In the genomic region with DNA sequence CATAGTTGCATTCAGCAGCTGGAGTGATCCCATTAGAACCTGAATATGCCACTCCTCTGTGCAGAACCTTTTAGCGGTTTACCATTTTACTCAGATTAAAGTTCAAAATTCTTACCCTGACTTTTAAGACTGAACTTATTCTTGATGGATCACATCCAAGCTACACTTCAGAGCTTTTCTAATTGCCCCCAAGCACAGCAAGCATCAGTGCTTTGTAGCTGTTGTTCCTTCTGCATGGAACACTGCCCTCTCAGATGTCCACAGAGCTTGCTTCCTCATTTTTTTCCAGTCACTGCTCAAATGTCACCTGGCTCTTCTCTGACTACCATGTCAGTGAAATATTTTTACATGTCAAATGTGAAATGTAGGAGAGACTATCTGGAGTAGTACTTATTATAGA, we compare ENCODE assay signal across 20 cellular contexts. TPM values are rescaled to one million over a fixed set of nuclear protein-coding genes. Genes with fewer than 3 reads are reported as not detected.
DNase-seq lines count a peak whose midpoint lies in the region; TF ChIP-seq lines count a peak whose summit lies in the region.
"Had no signal": no experiment of that assay in that cellular context is flagged by ENCODE, and none has a peak within 500 bp of the region (broad histone marks: within the 10 kb centered on the region; RNA-seq: fewer than 3 reads in every experiment).

No MANE protein-coding gene starts in this region.

- no peak overlapping the region for H3K4me3 Mint-ChIP-seq in activated naive CD4-positive, alpha-beta T cell treated with anti-CD3 and anti-CD28 coated beads, Interleukin-2, amount 10 ng/mL, durations not matched to agents 7 days and 5 days
- no peak overlapping the region for H3K4me3 Mint-ChIP-seq in activated naive CD4-positive, alpha-beta T cell treated with anti-CD3 and anti-CD28 coated beads for 36 hours
- H3K4me3 Mint-ChIP-seq in glutamatergic neuron (ENCODE audit: unreplicated experiment) (peak overlapping the region; percentile 34), progenitor cell of endocrine pancreas (ENCODE audit: low read depth) (peak overlapping the region; percentile 1), CD14-positive monocyte (no peak overlapping the region)
- H3K4me3 Mint-ChIP-seq: dendritic cell treated with granulocyte-macrophage colony-stimulating factor and Interleukin-4, amounts not matched to agents 40 ng/mL and 50 ng/mL, for 4 days had no signal

- peaks cover 4% of the 10 kb centered on the region for H3K9me3 Mint-ChIP-seq in activated naive CD4-positive, alpha-beta T cell treated with anti-CD3 and anti-CD28 coated beads, Interleukin-2, amount 10 ng/mL, durations not matched to agents 7 days and 5 days
- no peaks in the 10 kb centered on the region for H3K9me3 Mint-ChIP-seq in activated naive CD4-positive, alpha-beta T cell treated with anti-CD3 and anti-CD28 coated beads for 36 hours
- no peaks in the 10 kb centered on the region for H3K9me3 Mint-ChIP-seq in glutamatergic neuron (ENCODE audit: unreplicated experiment)
- H3K9me3 Mint-ChIP-seq in progenitor cell of endocrine pancreas (ENCODE audit: low read depth): no peaks in the 10 kb centered on the region
- H3K9me3 Mint-ChIP-seq in CD14-positive monocyte: peaks cover 0 to 5% (median 3%) of the 10 kb centered on the region in 7 donors

- no peak for DNase-seq in activated naive CD4-positive, alpha-beta T cell treated with anti-CD3 and anti-CD28 coated beads, Interleukin-2, amount 10 ng/mL, durations not matched to agents 7 days and 5 days
- no peak for DNase-seq in activated naive CD4-positive, alpha-beta T cell treated with anti-CD3 and anti-CD28 coated beads for 36 hours
- DNase-seq in MV-4-11 (lab: John Stamatoyannopoulos, UW): peak; percentile 16
- no peak for DNase-seq in glutamatergic neuron
- no peak for DNase-seq in progenitor cell of endocrine pancreas (ENCODE audit: low spot score, unreplicated experiment)
- DNase-seq in GDM1 (lab: John Stamatoyannopoulos, UW): no peak
- DNase-seq in iPS-NIHi11 (ENCODE audit: low spot score): no peak
- no peak for DNase-seq in CD14-positive monocyte (ENCODE audit: low spot score)
- DNase-seq: activated CD4-positive, alpha-beta T cell treated with anti-CD3 and anti-CD28 coated beads, Interleukin-2, amount 50 U/mL, for 1 hour; activated CD8-positive, alpha-beta memory T cell treated with anti-CD3 and anti-CD28 coated beads, Interleukin-2, amount 50 U/mL, for 4 hours; activated effector memory CD4-positive, alpha-beta T cell treated with anti-CD3 and anti-CD28 coated beads, Interleukin-2, amount 50 U/mL, for 16 hours; C1 segment of cervical spinal cord; H7; NCI-H1694; NCI-H748 treated with DMSO at 0.1 percent for 48 hours; PC-3; Right ventricle myocardium superior; substantia nigra had no signal

- CTCF ChIA-PET in activated naive CD4-positive, alpha-beta T cell treated with anti-CD3 and anti-CD28 coated beads, Interleukin-2, amount 10 ng/mL, durations not matched to agents 7 days and 5 days (lab: Charles Lee): no interaction called here
- CTCF ChIA-PET in activated naive CD4-positive, alpha-beta T cell treated with anti-CD3 and anti-CD28 coated beads for 36 hours (lab: Charles Lee): interaction anchor here (1.0 kb wide), 1 partner anchor 713 kb away, joined by 3 read pairs; no protein-coding TSS in a partner anchor

- H3K27me3 Mint-ChIP-seq in activated naive CD4-positive, alpha-beta T cell treated with anti-CD3 and anti-CD28 coated beads, Interleukin-2, amount 10 ng/mL, durations not matched to agents 7 days and 5 days: peaks cover 11% of the 10 kb centered on the region
- no peaks in the 10 kb centered on the region for H3K27me3 Mint-ChIP-seq in activated naive CD4-positive, alpha-beta T cell treated with anti-CD3 and anti-CD28 coated beads for 36 hours (ENCODE audit: low read depth)
- H3K27me3 Mint-ChIP-seq in glutamatergic neuron (ENCODE audit: unreplicated experiment): no peaks in the 10 kb centered on the region
- no peaks in the 10 kb centered on the region for H3K27me3 Mint-ChIP-seq in progenitor cell of endocrine pancreas
- H3K27me3 Mint-ChIP-seq in CD14-positive monocyte (ENCODE audit: low read depth in 3 of 3): peaks cover 1 to 6% (median 4%) of the 10 kb centered on the region in 3 donors
- H3K27me3 Mint-ChIP-seq: IgD-negative memory B cell had no signal

- no peak for TF ChIP-seq CTCF in glutamatergic neuron (IDR thresholded peaks at IDR 0.05; ENCODE audit: partially characterized antibody, unreplicated experiment)
- no peak for TF ChIP-seq CTCF in progenitor cell of endocrine pancreas (IDR thresholded peaks at IDR 0.05; ENCODE audit: unreplicated experiment)
- no peak for TF ChIP-seq CTCF in CD14-positive monocyte (IDR thresholded peaks at IDR 0.05)

- H3K4me1 Mint-ChIP-seq in activated naive CD4-positive, alpha-beta T cell treated with anti-CD3 and anti-CD28 coated beads, Interleukin-2, amount 10 ng/mL, durations not matched to agents 7 days and 5 days: peaks cover 36% of the 10 kb centered on the region
- peaks cover 31% of the 10 kb centered on the region for H3K4me1 Mint-ChIP-seq in activated naive CD4-positive, alpha-beta T cell treated with anti-CD3 and anti-CD28 coated beads for 36 hours (ENCODE audit: low read depth)
- peaks cover 13% of the 10 kb centered on the region for H3K4me1 Mint-ChIP-seq in glutamatergic neuron (ENCODE audit: low read depth, unreplicated experiment)
- H3K4me1 Mint-ChIP-seq in progenitor cell of endocrine pancreas (ENCODE audit: low read depth): peaks cover 20% of the 10 kb centered on the region
- H3K4me1 Mint-ChIP-seq in CD14-positive monocyte: peaks cover 29% of the 10 kb centered on the region

- H3K27ac Mint-ChIP-seq in activated naive CD4-positive, alpha-beta T cell treated with anti-CD3 and anti-CD28 coated beads, Interleukin-2, amount 10 ng/mL, durations not matched to agents 7 days and 5 days: peak overlapping the region; percentile 45
- H3K27ac Mint-ChIP-seq in activated naive CD4-positive, alpha-beta T cell treated with anti-CD3 and anti-CD28 coated beads for 36 hours: no peak overlapping the region
- H3K27ac Mint-ChIP-seq in glutamatergic neuron (ENCODE audit: unreplicated experiment): no peak overlapping the region
- no peak overlapping the region for H3K27ac Mint-ChIP-seq in progenitor cell of endocrine pancreas
- H3K27ac Mint-ChIP-seq in CD14-positive monocyte: peak overlapping the region in 1 of 7 donors; percentile 50
- H3K27ac Mint-ChIP-seq: dendritic cell treated with granulocyte-macrophage colony-stimulating factor and Interleukin-4, amounts not matched to agents 40 ng/mL and 50 ng/mL, for 4 days had no signal

- peaks cover 26% of the 10 kb centered on the region for H3K36me3 Mint-ChIP-seq in activated naive CD4-positive, alpha-beta T cell treated with anti-CD3 and anti-CD28 coated beads, Interleukin-2, amount 10 ng/mL, durations not matched to agents 7 days and 5 days
- peaks cover 6% of the 10 kb centered on the region for H3K36me3 Mint-ChIP-seq in activated naive CD4-positive, alpha-beta T cell treated with anti-CD3 and anti-CD28 coated beads for 36 hours (ENCODE audit: low read depth)
- no peaks in the 10 kb centered on the region for H3K36me3 Mint-ChIP-seq in glutamatergic neuron (ENCODE audit: unreplicated experiment)
- no peaks in the 10 kb centered on the region for H3K36me3 Mint-ChIP-seq in progenitor cell of endocrine pancreas (ENCODE audit: insufficient read depth)
- H3K36me3 Mint-ChIP-seq in CD14-positive monocyte: peaks cover 2 to 3% of the 10 kb centered on the region in 2 donors

- intact Hi-C loops in activated naive CD4-positive, alpha-beta T cell treated with anti-CD3 and anti-CD28 coated beads for 36 hours (cut with micrococcal nuclease): loop anchor here (5.0 to 10.0 kb wide), 2 partner anchors 525 to 1122 kb away; partner anchors contain the start of genes SSR1 and TXNDC5
- intact Hi-C loops in CD14-positive monocyte (cut with micrococcal nuclease): loop anchor here in 1 of 2 donors (10.0 kb wide), 1 partner anchor 372 kb away; the partner anchor contains the start of gene BLOC1S5

RNA-seq across cellular contexts. Expression of gene SLC35B3, which starts 1.6 kb away (rescaled TPM):
- 1 to 10 TPM; 7.7 to 8.0 TPM for total RNA-seq in activated naive CD4-positive, alpha-beta T cell treated with anti-CD3 and anti-CD28 coated beads for 36 hours
- 12.4 TPM for total RNA-seq in glutamatergic neuron (ENCODE audit: unreplicated experiment)
- 18.9 and 20.9 TPM in 2 replicates for total RNA-seq in progenitor cell of endocrine pancreas
- polyA plus RNA-seq in CD14-positive monocyte: 10 to 100 TPM in 1 of 2 donors, 1 to 10 TPM in 1; 7.9 to 14.0 TPM

Comparison
In these comparisons a context has a peak if more than half of its experiments do, and no peak if none do; other contexts are left out.
1. H3K4me3 Mint-ChIP-seq: peak in glutamatergic neuron (single experiment) and progenitor cell of endocrine pancreas (single experiment); none in activated naive CD4-positive, alpha-beta T cell treated with anti-CD3 and anti-CD28 coated beads, Interleukin-2, amount 10 ng/mL, durations not matched to agents 7 days and 5 days (single experiment), activated naive CD4-positive, alpha-beta T cell treated with anti-CD3 and anti-CD28 coated beads for 36 hours (single experiment) and CD14-positive monocyte (0 of 2).